8 cellular contexts compared by ENCODE assay signal in genomic region chr18:21112543-21113105, GRCh38. TPM values are rescaled to one million over a fixed set of nuclear protein-coding genes. Genes with fewer than 3 reads are reported as not detected.
A peak's percentile ranks its signal among the peaks of the same experiment; 100 is the strongest.
DNase-seq lines count a peak whose midpoint lies in the region; ATAC-seq and TF ChIP-seq lines count a peak whose summit lies in the region.

No MANE protein-coding gene starts in this region.

- no peaks in the 10 kb centered on the region for H3K27me3 ChIP-seq in SJSA1 (replicated peaks)
- no peaks in the 10 kb centered on the region for H3K27me3 ChIP-seq in gastrocnemius medialis

- H3K4me3 ChIP-seq in GM12864 (ENCODE audit: low read depth, low read length): peak overlapping the region; percentile 63
- H3K4me3 ChIP-seq in SJSA1: peak overlapping the region; percentile 97
- peak overlapping the region; percentile 78 for H3K4me3 ChIP-seq in fibroblast of pulmonary artery (replicated peaks; ENCODE audit: low read depth, low read length)
- peak overlapping the region; percentile 73 to 100 (median 98) for H3K4me3 ChIP-seq in gastrocnemius medialis

- no peak for ATAC-seq in gastrocnemius medialis
- no peak for ATAC-seq in HG02870 (IDR thresholded peaks at IDR 0.05; ENCODE audit: unreplicated experiment)

- DNase-seq in GM12864 (ENCODE audit: low read depth) (no peak), SJSA1 (ENCODE audit: low read depth in 1 of 2, low spot score in 2 of 2) (peak in 1 of 2 experiments; percentile 34), fibroblast of pulmonary artery (ENCODE audit: low read depth) (peak; percentile 16), gastrocnemius medialis (no peak), NCI-H2081 (lab: John Stamatoyannopoulos, UW) (no peak), T-helper 9 cell (no peak), activated T-cell treated with anti-CD3 and anti-CD28 coated beads for 4 hours (no peak)

- TF ChIP-seq POLR2A in gastrocnemius medialis (IDR thresholded peaks at IDR 0.05): no peak

- peaks cover 37% of the 10 kb centered on the region for H3K4me1 ChIP-seq in SJSA1 (replicated peaks)
- H3K4me1 ChIP-seq in gastrocnemius medialis: peaks cover 32 to 33% of the 10 kb centered on the region in 2 donors

- in situ Hi-C loops in gastrocnemius medialis (cut with MboI; ENCODE audit: low sequenced_read_pairs in 4 of 4): loop anchor here in 1 of 4 donors (10.0 kb wide), 1 partner anchor 108 kb away; no protein-coding TSS in a partner anchor

- H3K36me3 ChIP-seq in SJSA1: peaks cover 9% of the 10 kb centered on the region
- H3K36me3 ChIP-seq in gastrocnemius medialis: no peaks in the 10 kb centered on the region

- H3K27ac ChIP-seq in SJSA1: peak overlapping the region; percentile 39
- H3K27ac ChIP-seq in gastrocnemius medialis: peak overlapping the region; percentile 96 to 100 (median 99)

- intact Hi-C loops in gastrocnemius medialis (cut with DNase I; ENCODE audit: low total_unique reads): loop anchor here (5.0 to 10.0 kb wide), 3 partner anchors 110 to 722 kb away; partner anchors contain the start of gene ESCO1

- TF ChIP-seq CTCF in GM12864 (IDR thresholded peaks at IDR 0.05; ENCODE audit: low read depth, low read length, missing control alignments) (no peak), fibroblast of pulmonary artery (IDR thresholded peaks at IDR 0.05; ENCODE audit: low read length, missing control alignments) (no peak), gastrocnemius medialis (IDR thresholded peaks at IDR 0.05 in 4 of 5, conservative IDR thresholded peaks at IDR 0.05 in 1 of 5) (no peak)

- H3K9me3 ChIP-seq in SJSA1 (replicated peaks): 0 out of 2 replicates have a peak, but pooled peaks cover 2% of the 10 kb centered on the region
- no peaks in the 10 kb centered on the region for H3K9me3 ChIP-seq in gastrocnemius medialis

RNA-seq across cellular contexts. Expression of gene ROCK1, which starts 1.0 kb away (rescaled TPM):
- total RNA-seq in SJSA1 (2014; rRNA removed; shearing (Covaris generic)): 26.4 and 43.0 TPM in 2 replicates
- total RNA-seq in gastrocnemius medialis: 10 to 100 TPM; 11.0 to 15.7 (median 12.7) TPM
